8 cellular contexts compared by ENCODE assay signal in the genomic region with DNA sequence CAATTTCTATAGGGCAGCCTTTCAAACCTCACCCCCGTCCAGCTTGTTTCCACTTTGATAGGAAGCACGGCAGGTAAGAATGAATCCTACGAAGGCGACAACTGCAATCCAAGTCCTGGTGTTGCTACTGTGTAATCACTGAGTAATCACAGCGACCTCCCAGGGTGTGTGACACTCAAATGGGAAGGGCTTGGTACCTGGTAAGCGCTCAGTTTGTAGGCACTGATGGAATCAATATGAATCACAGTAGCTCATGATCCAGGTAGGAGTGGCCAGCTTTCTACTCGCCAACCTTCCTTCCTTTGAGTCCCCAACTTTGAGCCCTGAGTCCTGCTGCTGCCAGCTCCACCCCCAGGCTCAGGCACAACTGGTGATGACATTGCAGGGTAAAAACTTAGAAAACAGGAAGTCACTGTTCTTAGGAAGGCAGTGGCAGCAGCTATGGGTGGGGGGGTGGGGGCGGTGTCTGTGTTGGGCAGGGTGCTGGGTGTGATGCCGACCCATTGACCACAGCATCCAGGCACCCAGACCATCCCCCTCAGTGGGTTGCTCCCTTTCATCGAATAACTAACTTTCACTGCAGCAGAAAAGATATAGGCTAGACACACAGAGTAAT.
DNase-seq lines count a peak whose midpoint lies in the region; ATAC-seq lines count a peak whose summit lies in the region.

No MANE protein-coding gene starts in this region.

- peak; percentile 13 for DNase-seq in ELR (ENCODE audit: low read depth)
- DNase-seq in SIG-M5 treated with dmso at 0.1 percent for 504 hours (lab: John Stamatoyannopoulos, UW; ENCODE audit: unreplicated experiment) = peak; percentile 91
- peak; percentile 50 for DNase-seq in activated gamma-delta T cell treated with anti-CD3 and anti-CD28 coated beads, Interleukin-2, amount 50 U/mL, for 16 hours (ENCODE audit: low read depth)
- DNase-seq in natural killer cell treated with Interleukin-12 subunit alpha and Interleukin-12 subunit beta and Interleukin-15 and Interleukin-18, amount 100 ng/mL, for 72 hours (ENCODE audit: low spot score) = peak; percentile 85
- no peak for DNase-seq in epidermal melanocyte (ENCODE audit: insufficient read length, low spot score)
- no peak for DNase-seq in NCI-H1694 (lab: John Stamatoyannopoulos, UW)

- H3K27me3 Mint-ChIP-seq in natural killer cell treated with Interleukin-12 subunit alpha and Interleukin-12 subunit beta and Interleukin-15 and Interleukin-18, amount 100 ng/mL, for 72 hours = no peaks in the 10 kb centered on the region

- no peaks in the 10 kb centered on the region for H3K9me3 Mint-ChIP-seq in natural killer cell treated with Interleukin-12 subunit alpha and Interleukin-12 subunit beta and Interleukin-15 and Interleukin-18, amount 100 ng/mL, for 72 hours

- H3K27ac Mint-ChIP-seq in natural killer cell treated with Interleukin-12 subunit alpha and Interleukin-12 subunit beta and Interleukin-15 and Interleukin-18, amount 100 ng/mL, for 72 hours = peak overlapping the region; percentile 82 to 85

- H3K4me1 Mint-ChIP-seq in natural killer cell treated with Interleukin-12 subunit alpha and Interleukin-12 subunit beta and Interleukin-15 and Interleukin-18, amount 100 ng/mL, for 72 hours (ENCODE audit: low read depth in 2 of 2) = peaks cover 74 to 85% of the 10 kb centered on the region in 2 donors

- peak overlapping the region; percentile 82 for H3K4me3 Mint-ChIP-seq in natural killer cell treated with Interleukin-12 subunit alpha and Interleukin-12 subunit beta and Interleukin-15 and Interleukin-18, amount 100 ng/mL, for 72 hours

- ATAC-seq in HG02943 (IDR thresholded peaks at IDR 0.05; ENCODE audit: low read depth, unreplicated experiment) (peak; percentile 62), GM19397 (IDR thresholded peaks at IDR 0.05; ENCODE audit: unreplicated experiment) (no peak)
- peak; percentile 82 to 83 for ATAC-seq in natural killer cell treated with Interleukin-12 subunit alpha and Interleukin-12 subunit beta and Interleukin-15 and Interleukin-18, amount 100 ng/mL, for 72 hours

- H3K36me3 Mint-ChIP-seq in natural killer cell treated with Interleukin-12 subunit alpha and Interleukin-12 subunit beta and Interleukin-15 and Interleukin-18, amount 100 ng/mL, for 72 hours = peaks cover 4% of the 10 kb centered on the region

Comparison
In these comparisons a context has a peak if more than half of its experiments do, and no peak if none do; other contexts are left out.
1. DNase-seq: peak in ELR (single experiment), SIG-M5 treated with dmso at 0.1 percent for 504 hours (single experiment), activated gamma-delta T cell treated with anti-CD3 and anti-CD28 coated beads, Interleukin-2, amount 50 U/mL, for 16 hours (single experiment) and natural killer cell treated with Interleukin-12 subunit alpha and Interleukin-12 subunit beta and Interleukin-15 and Interleukin-18, amount 100 ng/mL, for 72 hours (single experiment); none in epidermal melanocyte (single experiment) and NCI-H1694 (single experiment).